ENCODE assay signal across 1 cellular context in genomic region chr14:24106672-24107271, GRCh38.
TF ChIP-seq lines count a peak whose summit lies in the region.

No MANE protein-coding gene starts in this region.

TF ChIP-seq in HepG2, 621 proteins besides CTCF, POLR2A, EP300 and RAD21:
- TF ChIP-seq MAFF (IDR thresholded peaks at IDR 0.05; ENCODE audit: low read depth, low read length) (peak; percentile 97), RBM22 (optimal IDR thresholded peaks at IDR 0.05; ENCODE audit: low read length) (peak; percentile 43), ZNF850 (CRISPR knock-in tag; conservative IDR thresholded peaks at IDR 0.05) (no peak), NCOR1 (IDR thresholded peaks at IDR 0.05; ENCODE audit: borderline replicate concordance, low read length) (0 out of 2 replicates have a peak, but pooled peaks have one; percentile 2), ZNF205 (CRISPR knock-in tag; IDR thresholded peaks at IDR 0.05) (no peak), RELA (CRISPR knock-in tag; IDR thresholded peaks at IDR 0.05) (0 out of 2 replicates have a peak, but pooled peaks have one; percentile 4), AGO2 (optimal IDR thresholded peaks at IDR 0.05; ENCODE audit: low read depth, low read length) (peak; percentile 42), POLR2AphosphoS5 (IDR thresholded peaks at IDR 0.05; ENCODE audit: low read depth, low read length) (peak; percentile 20; the same call in 1 of the 2 replicates), ZNF746 (CRISPR knock-in tag; IDR thresholded peaks at IDR 0.05) (no peak), SPEN (CRISPR knock-in tag; IDR thresholded peaks at IDR 0.05; ENCODE audit: low read depth) (no peak), ZNF234 (CRISPR knock-in tag; conservative IDR thresholded peaks at IDR 0.05) (no peak), SSRP1 (CRISPR knock-in tag; IDR thresholded peaks at IDR 0.05) (peak; percentile 85), MAFK (conservative IDR thresholded peaks at IDR 0.05 in 1 of 2, IDR thresholded peaks at IDR 0.05 in 1 of 2; ENCODE audit: low read length in 2 of 2) (peak; percentile 97 to 98), IKZF1 (IDR thresholded peaks at IDR 0.05) (no peak), ZNF629 (CRISPR knock-in tag; conservative IDR thresholded peaks at IDR 0.05) (peak; percentile 84), ZSCAN30 (CRISPR knock-in tag; IDR thresholded peaks at IDR 0.05) (0 out of 2 replicates have a peak, but pooled peaks have one; percentile 56), ZNF414 (CRISPR knock-in tag; IDR thresholded peaks at IDR 0.05) (0 out of 2 replicates have a peak, but pooled peaks have one; percentile 44), ZNF142 (CRISPR knock-in tag; IDR thresholded peaks at IDR 0.05) (no peak), ISL2 (CRISPR knock-in tag; IDR thresholded peaks at IDR 0.05) (no peak), TCF12 (IDR thresholded peaks at IDR 0.05) (no peak; the same call in 1 of the 2 replicates), TCF12 (CRISPR knock-in tag; IDR thresholded peaks at IDR 0.05) (0 out of 2 replicates have a peak, but pooled peaks have one; percentile 12), ZFP36L2 (CRISPR knock-in tag; IDR thresholded peaks at IDR 0.05) (no peak)
- TF ChIP-seq, protein P1, sequence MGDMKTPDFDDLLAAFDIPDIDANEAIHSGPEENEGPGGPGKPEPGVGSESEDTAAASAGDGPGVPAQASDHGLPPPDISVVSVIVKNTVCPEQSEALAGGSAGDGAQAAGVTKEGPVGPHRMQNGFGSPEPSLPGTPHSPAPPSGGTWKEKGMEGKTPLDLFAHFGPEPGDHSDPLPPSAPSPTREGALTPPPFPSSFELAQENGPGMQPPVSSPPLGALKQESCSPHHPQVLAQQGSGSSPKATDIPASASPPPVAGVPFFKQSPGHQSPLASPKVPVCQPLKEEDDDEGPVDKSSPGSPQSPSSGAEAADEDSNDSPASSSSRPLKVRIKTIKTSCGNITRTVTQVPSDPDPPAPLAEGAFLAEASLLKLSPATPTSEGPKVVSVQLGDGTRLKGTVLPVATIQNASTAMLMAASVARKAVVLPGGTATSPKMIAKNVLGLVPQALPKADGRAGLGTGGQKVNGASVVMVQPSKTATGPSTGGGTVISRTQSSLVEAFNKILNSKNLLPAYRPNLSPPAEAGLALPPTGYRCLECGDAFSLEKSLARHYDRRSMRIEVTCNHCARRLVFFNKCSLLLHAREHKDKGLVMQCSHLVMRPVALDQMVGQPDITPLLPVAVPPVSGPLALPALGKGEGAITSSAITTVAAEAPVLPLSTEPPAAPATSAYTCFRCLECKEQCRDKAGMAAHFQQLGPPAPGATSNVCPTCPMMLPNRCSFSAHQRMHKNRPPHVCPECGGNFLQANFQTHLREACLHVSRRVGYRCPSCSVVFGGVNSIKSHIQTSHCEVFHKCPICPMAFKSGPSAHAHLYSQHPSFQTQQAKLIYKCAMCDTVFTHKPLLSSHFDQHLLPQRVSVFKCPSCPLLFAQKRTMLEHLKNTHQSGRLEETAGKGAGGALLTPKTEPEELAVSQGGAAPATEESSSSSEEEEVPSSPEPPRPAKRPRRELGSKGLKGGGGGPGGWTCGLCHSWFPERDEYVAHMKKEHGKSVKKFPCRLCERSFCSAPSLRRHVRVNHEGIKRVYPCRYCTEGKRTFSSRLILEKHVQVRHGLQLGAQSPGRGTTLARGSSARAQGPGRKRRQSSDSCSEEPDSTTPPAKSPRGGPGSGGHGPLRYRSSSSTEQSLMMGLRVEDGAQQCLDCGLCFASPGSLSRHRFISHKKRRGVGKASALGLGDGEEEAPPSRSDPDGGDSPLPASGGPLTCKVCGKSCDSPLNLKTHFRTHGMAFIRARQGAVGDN (CRISPR knock-in tag; IDR thresholded peaks at IDR 0.05) = no peak
- TF ChIP-seq, protein P2, sequence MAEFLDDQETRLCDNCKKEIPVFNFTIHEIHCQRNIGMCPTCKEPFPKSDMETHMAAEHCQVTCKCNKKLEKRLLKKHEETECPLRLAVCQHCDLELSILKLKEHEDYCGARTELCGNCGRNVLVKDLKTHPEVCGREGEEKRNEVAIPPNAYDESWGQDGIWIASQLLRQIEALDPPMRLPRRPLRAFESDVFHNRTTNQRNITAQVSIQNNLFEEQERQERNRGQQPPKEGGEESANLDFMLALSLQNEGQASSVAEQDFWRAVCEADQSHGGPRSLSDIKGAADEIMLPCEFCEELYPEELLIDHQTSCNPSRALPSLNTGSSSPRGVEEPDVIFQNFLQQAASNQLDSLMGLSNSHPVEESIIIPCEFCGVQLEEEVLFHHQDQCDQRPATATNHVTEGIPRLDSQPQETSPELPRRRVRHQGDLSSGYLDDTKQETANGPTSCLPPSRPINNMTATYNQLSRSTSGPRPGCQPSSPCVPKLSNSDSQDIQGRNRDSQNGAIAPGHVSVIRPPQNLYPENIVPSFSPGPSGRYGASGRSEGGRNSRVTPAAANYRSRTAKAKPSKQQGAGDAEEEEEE (CRISPR knock-in tag; IDR thresholded peaks at IDR 0.05; ENCODE audit: borderline replicate concordance) = peak; percentile 13; the same call in 1 of the 2 replicates
TF ChIP-seq in HepG2: peak in this region for 13.
